Comparison of ENCODE assay signal across 11 cellular contexts in genomic region chr1:67945733-67946374, GRCh38.
DNase-seq lines count a peak whose midpoint lies in the region; ATAC-seq, FAIRE-seq and TF ChIP-seq lines count a peak whose summit lies in the region.
"Had no signal": no experiment of that assay in that cellular context is flagged by ENCODE, and none has a peak within 500 bp of the region (broad histone marks: within the 10 kb centered on the region; RNA-seq: fewer than 3 reads in every experiment).

No MANE protein-coding gene starts in this region.

- WGBS in pancreas, 2 donors, result 67 to 76% methylated on average over 7 of the region's 7 CpGs

- no peaks in the 10 kb centered on the region for H3K27me3 ChIP-seq in pancreas

- TF ChIP-seq CTCF in fibroblast of villous mesenchyme (IDR thresholded peaks at IDR 0.05; ENCODE audit: insufficient read depth, low read depth, low read length) (no peak), pancreas (IDR thresholded peaks at IDR 0.05) (no peak)

- H3K4me3 ChIP-seq in fibroblast of villous mesenchyme (ENCODE audit: low read depth, low read length) (no peak overlapping the region), pancreas (no peak overlapping the region)

- TF ChIP-seq POLR2A in GM18505 (IDR thresholded peaks at IDR 0.05; ENCODE audit: borderline replicate concordance, extremely low read depth, insufficient read depth, insufficient read length) (no peak), GM12892 (IDR thresholded peaks at IDR 0.05; ENCODE audit: low read depth, low read length) (no peak)

- peak; percentile 64 to 91 (median 89) for DNase-seq in NCI-H1417 (lab: John Stamatoyannopoulos, UW)
- DNase-seq in NCI-H524 (lab: John Stamatoyannopoulos, UW), result peak; percentile 72 to 89
- peak; percentile 29 for DNase-seq in fibroblast of villous mesenchyme (ENCODE audit: low read depth)
- no peak for DNase-seq in pancreas
- no peak for DNase-seq in amniotic stem cell (lab: John Stamatoyannopoulos, UW)
- no peak for DNase-seq in GM12892 (ENCODE audit: insufficient read length)
- DNase-seq: activated effector memory CD4-positive, alpha-beta T cell treated with Interleukin-2 at 50 U/mL for 16 hours; SIG-M5 had no signal

- FAIRE-seq in pancreas (lab: Jason Lieb, UNC) (no peak), GM12892 (lab: Jason Lieb, UNC) (no peak)

- ATAC-seq in pancreas (peak in 3 of 4 donors; percentile 38 to 79 (median 64)), GM18505 (IDR thresholded peaks at IDR 0.05; ENCODE audit: unreplicated experiment) (no peak), HG03159 (IDR thresholded peaks at IDR 0.05; ENCODE audit: unreplicated experiment) (no peak)
- ATAC-seq: activated CD4-positive, CD25-positive, alpha-beta regulatory T cell treated with anti-CD3 and anti-CD28 coated beads, Interleukin-2, amount 50 U/mL, for 24 hours had no signal

- H3K27ac ChIP-seq in pancreas, result no peak overlapping the region

- H3K36me3 ChIP-seq in pancreas, result no peaks in the 10 kb centered on the region

- no peaks in the 10 kb centered on the region for H3K9me3 ChIP-seq in pancreas

- intact Hi-C loops in pancreas (cut with DNase I), result no loop called here

- H3K4me1 ChIP-seq in pancreas, result no peaks in the 10 kb centered on the region

Comparison
In these comparisons a context has a peak if more than half of its experiments do, and no peak if none do; other contexts are left out.
1. DNase-seq: peak in NCI-H1417 (3 of 3), NCI-H524 (2 of 2) and fibroblast of villous mesenchyme (single experiment); none in pancreas (0 of 6), amniotic stem cell (single experiment) and GM12892 (single experiment).
2. ATAC-seq: peak in pancreas (3 of 4); none in GM18505 (single experiment) and HG03159 (single experiment).